In the genomic region with DNA sequence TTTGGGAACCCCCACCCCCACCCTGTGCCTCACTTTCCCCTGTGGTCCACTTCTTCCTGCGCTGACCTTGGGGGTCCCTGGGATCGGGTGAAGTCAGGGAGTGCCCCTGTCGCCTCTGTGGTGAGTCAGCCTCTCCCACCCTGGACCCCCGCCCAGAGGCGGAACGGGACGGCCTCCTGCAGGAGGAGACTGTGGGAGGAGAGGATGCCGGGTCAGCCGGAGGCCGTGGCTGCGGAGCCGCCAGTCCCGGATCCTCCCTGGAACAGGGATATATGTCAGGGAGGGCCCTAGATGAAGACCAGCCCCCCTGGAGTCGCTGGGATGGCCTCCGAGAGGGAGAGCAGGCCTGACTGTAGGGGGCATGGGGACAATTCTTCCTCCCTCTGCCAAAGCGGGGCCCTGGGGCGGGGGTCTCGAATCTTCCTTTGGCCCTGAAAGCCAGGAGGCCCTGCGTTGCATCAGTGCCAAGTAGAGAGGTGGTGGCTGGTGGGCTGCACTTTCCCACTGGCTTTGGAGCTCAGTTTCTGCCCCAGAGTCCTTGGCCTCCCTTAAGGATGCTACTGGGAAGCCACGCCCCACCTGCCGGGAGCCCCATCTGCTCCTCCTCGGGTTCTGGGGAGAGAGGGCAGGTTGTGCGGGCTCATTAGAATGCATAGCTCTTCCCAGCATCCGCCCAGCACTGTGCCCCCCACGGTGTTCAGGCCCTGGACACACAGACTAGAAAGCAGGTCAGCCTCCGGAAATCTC, we compare ENCODE assay signal across 8 cellular contexts. TPM values are rescaled to one million over a fixed set of nuclear protein-coding genes. Genes with fewer than 3 reads are reported as not detected.
DNase-seq lines count a peak whose midpoint lies in the region; ATAC-seq and TF ChIP-seq lines count a peak whose summit lies in the region.

No MANE protein-coding gene starts in this region.

- CTCF ChIA-PET in activated CD4-positive, alpha-beta memory T cell treated with anti-CD3 and anti-CD28 coated beads, Interleukin-2, amount 10 ng/mL, durations not matched to agents 7 days and 5 days (lab: Charles Lee) = interaction anchor here (1.0 to 1.5 kb wide), 2 partner anchors 35 to 66 kb away, joined by 3 read pairs; no protein-coding TSS in a partner anchor

- peak overlapping the region; percentile 37 for H2AFZ ChIP-seq in neuron (ENCODE audit: low read depth, low read length)

- no peak for TF ChIP-seq POLR2A in Peyer's patch (IDR thresholded peaks at IDR 0.05)

- H3K27me3 ChIP-seq in Peyer's patch = no peaks in the 10 kb centered on the region
- no peaks in the 10 kb centered on the region for H3K27me3 ChIP-seq in neuron (ENCODE audit: insufficient read depth, low read length)

- H3K36me3 ChIP-seq in Peyer's patch = no peaks in the 10 kb centered on the region
- H3K36me3 ChIP-seq in neuron (ENCODE audit: insufficient read depth, low read length) = no peaks in the 10 kb centered on the region

- peaks cover 0 to 54% (median 10%) of the 10 kb centered on the region in 4 donors for H3K4me1 ChIP-seq in Peyer's patch
- H3K4me1 ChIP-seq in neuron (ENCODE audit: insufficient read depth, low read length) = peaks cover 20% of the 10 kb centered on the region

- H3K9me3 Mint-ChIP-seq in activated CD4-positive, alpha-beta memory T cell treated with anti-CD3 and anti-CD28 coated beads, Interleukin-2, amount 10 ng/mL, durations not matched to agents 7 days and 5 days = no peaks in the 10 kb centered on the region
- H3K9me3 Mint-ChIP-seq in T-helper 2 cell treated with Interferon-gamma antibody and Interleukin-4, amounts not matched to agents 5 μg/mL and 100 μg/mL, for 36 hours = no peaks in the 10 kb centered on the region

- DNase-seq in EL (peak; percentile 53), Peyer's patch (no peak), fibroblast of mammary gland (ENCODE audit: low read depth) (no peak)
- DNase-seq in activated CD4-positive, alpha-beta memory T cell treated with anti-CD3 and anti-CD28 coated beads, Interleukin-2, amount 10 ng/mL, durations not matched to agents 7 days and 5 days = no peak
- DNase-seq in T-helper 2 cell treated with Interferon-gamma antibody and Interleukin-4, amounts not matched to agents 5 μg/mL and 100 μg/mL, for 36 hours (ENCODE audit: low spot score) = no peak

- POLR2A ChIA-PET in activated CD4-positive, alpha-beta memory T cell treated with anti-CD3 and anti-CD28 coated beads, Interleukin-2, amount 10 ng/mL, durations not matched to agents 7 days and 5 days (lab: Charles Lee) = no interaction called here

- ATAC-seq in GM19463 (IDR thresholded peaks at IDR 0.05; ENCODE audit: unreplicated experiment) (no peak), HG03135 (IDR thresholded peaks at IDR 0.05; ENCODE audit: unreplicated experiment) (no peak)

- H3K4me3 ChIP-seq in Peyer's patch (peak overlapping the region; percentile 54 to 82 (median 72)), fibroblast of mammary gland (ENCODE audit: control insufficient read depth, low read depth, low read length) (peak overlapping the region; percentile 71), neuron (ENCODE audit: low read length) (peak overlapping the region; percentile 76)

- H3K27ac ChIP-seq in Peyer's patch = peak overlapping the region; percentile 70 to 90 (median 84)

- peaks cover 39% of the 10 kb centered on the region for H3K27me3 Mint-ChIP-seq in activated CD4-positive, alpha-beta memory T cell treated with anti-CD3 and anti-CD28 coated beads, Interleukin-2, amount 10 ng/mL, durations not matched to agents 7 days and 5 days
- peaks cover 47% of the 10 kb centered on the region for H3K27me3 Mint-ChIP-seq in T-helper 2 cell treated with Interferon-gamma antibody and Interleukin-4, amounts not matched to agents 5 μg/mL and 100 μg/mL, for 36 hours (ENCODE audit: low read depth)

- H3K36me3 Mint-ChIP-seq in activated CD4-positive, alpha-beta memory T cell treated with anti-CD3 and anti-CD28 coated beads, Interleukin-2, amount 10 ng/mL, durations not matched to agents 7 days and 5 days (ENCODE audit: low read depth) = no peaks in the 10 kb centered on the region
- no peaks in the 10 kb centered on the region for H3K36me3 Mint-ChIP-seq in T-helper 2 cell treated with Interferon-gamma antibody and Interleukin-4, amounts not matched to agents 5 μg/mL and 100 μg/mL, for 36 hours (ENCODE audit: low read depth)

- TF ChIP-seq CTCF in Peyer's patch (IDR thresholded peaks at IDR 0.05) (no peak), fibroblast of mammary gland (conservative IDR thresholded peaks at IDR 0.05; ENCODE audit: control insufficient read depth, insufficient read depth, low read depth, low read length) (no peak)

- no peak overlapping the region for H3K27ac Mint-ChIP-seq in activated CD4-positive, alpha-beta memory T cell treated with anti-CD3 and anti-CD28 coated beads, Interleukin-2, amount 10 ng/mL, durations not matched to agents 7 days and 5 days
- H3K27ac Mint-ChIP-seq in T-helper 2 cell treated with Interferon-gamma antibody and Interleukin-4, amounts not matched to agents 5 μg/mL and 100 μg/mL, for 36 hours = no peak overlapping the region

- H3K4me3 Mint-ChIP-seq in activated CD4-positive, alpha-beta memory T cell treated with anti-CD3 and anti-CD28 coated beads, Interleukin-2, amount 10 ng/mL, durations not matched to agents 7 days and 5 days = no peak overlapping the region
- H3K4me3 Mint-ChIP-seq in T-helper 2 cell treated with Interferon-gamma antibody and Interleukin-4, amounts not matched to agents 5 μg/mL and 100 μg/mL, for 36 hours = no peak overlapping the region

- H3K9me3 ChIP-seq in Peyer's patch (no peaks in the 10 kb centered on the region), neuron (ENCODE audit: low read length) (no peaks in the 10 kb centered on the region)

- peaks cover 2% of the 10 kb centered on the region for H3K4me1 Mint-ChIP-seq in activated CD4-positive, alpha-beta memory T cell treated with anti-CD3 and anti-CD28 coated beads, Interleukin-2, amount 10 ng/mL, durations not matched to agents 7 days and 5 days
- peaks cover 2% of the 10 kb centered on the region for H3K4me1 Mint-ChIP-seq in T-helper 2 cell treated with Interferon-gamma antibody and Interleukin-4, amounts not matched to agents 5 μg/mL and 100 μg/mL, for 36 hours (ENCODE audit: low read depth)

RNA-seq across cellular contexts. Expression of a gene that starts 0.9 kb away (rescaled TPM):
- total RNA-seq in Peyer's patch = 100 to 1,000 TPM in 3 of 4 donors, 10 to 100 TPM in 1; 72.7 to 177 (median 156) TPM
- not detected for total RNA-seq in activated CD4-positive, alpha-beta memory T cell treated with anti-CD3 and anti-CD28 coated beads, Interleukin-2, amount 10 ng/mL, durations not matched to agents 7 days and 5 days

Comparison
In these comparisons a context has a peak if more than half of its experiments do, and no peak if none do; other contexts are left out.
1. RNA of a gene that starts 0.9 kb away (total RNA-seq): 72.7 to 177 TPM in Peyer's patch; not detected in activated CD4-positive, alpha-beta memory T cell treated with anti-CD3 and anti-CD28 coated beads, Interleukin-2, amount 10 ng/mL, durations not matched to agents 7 days and 5 days; every median in the first group is over 10 times any median in the second.
2. Peak in every context shown above with its lines, with median percentiles within 50 percentile points of each other: H3K4me3 ChIP-seq.